26 cellular contexts compared by ENCODE assay signal in genomic region chr9:70060148-70060882, GRCh38. TPM values are rescaled to one million over a fixed set of nuclear protein-coding genes. Genes with fewer than 3 reads are reported as not detected.
"Had no signal": no experiment of that assay in that cellular context is flagged by ENCODE, and none has a peak within 500 bp of the region (broad histone marks: within the 10 kb centered on the region; RNA-seq: fewer than 3 reads in every experiment).

No MANE protein-coding gene starts in this region.

- H3K36me3 Mint-ChIP-seq: memory B cell, type B pancreatic cell had no signal

- H3K4me1 ChIP-seq: SJSA1 had no signal

- H3K4me1 Mint-ChIP-seq: activated CD4-positive, alpha-beta memory T cell treated with anti-CD3 and anti-CD28 coated beads, Interleukin-2, amount 10 ng/mL, durations not matched to agents 7 days and 5 days; neural crest cell had no signal

- H3K27me3 Mint-ChIP-seq: dendritic cell treated with granulocyte-macrophage colony-stimulating factor and Interleukin-4, amounts not matched to agents 40 ng/mL and 50 ng/mL, for 4 days; memory B cell had no signal

- H3K4me3 ChIP-seq: cardiac muscle cell, heart left ventricle, SJSA1, thoracic aorta had no signal

- H3K36me3 ChIP-seq: cardiac muscle cell, heart left ventricle, SJSA1, thoracic aorta had no signal

- H3K9me3 Mint-ChIP-seq: activated CD4-positive, alpha-beta memory T cell treated with anti-CD3 and anti-CD28 coated beads, Interleukin-2, amount 10 ng/mL, durations not matched to agents 7 days and 5 days; activated naive CD4-positive, alpha-beta T cell treated with anti-CD3 and anti-CD28 coated beads for 36 hours; activated T-cell treated with anti-CD3 and anti-CD28 coated beads, Interleukin-2, amount 50 U/mL, for 72 hours; dendritic cell treated with granulocyte-macrophage colony-stimulating factor and Interleukin-4, amounts not matched to agents 40 ng/mL and 50 ng/mL, for 4 days; memory B cell; neural crest cell; type B pancreatic cell had no signal

- H3K4me3 Mint-ChIP-seq: activated CD4-positive, alpha-beta memory T cell treated with anti-CD3 and anti-CD28 coated beads, Interleukin-2, amount 10 ng/mL, durations not matched to agents 7 days and 5 days; activated naive CD4-positive, alpha-beta T cell treated with anti-CD3 and anti-CD28 coated beads for 36 hours; activated T-cell treated with anti-CD3 and anti-CD28 coated beads, Interleukin-2, amount 50 U/mL, for 72 hours; dendritic cell treated with granulocyte-macrophage colony-stimulating factor and Interleukin-4, amounts not matched to agents 40 ng/mL and 50 ng/mL, for 4 days; memory B cell; neural crest cell; type B pancreatic cell had no signal

- H3K27ac Mint-ChIP-seq: activated CD4-positive, alpha-beta memory T cell treated with anti-CD3 and anti-CD28 coated beads, Interleukin-2, amount 10 ng/mL, durations not matched to agents 7 days and 5 days; activated naive CD4-positive, alpha-beta T cell treated with anti-CD3 and anti-CD28 coated beads for 36 hours; activated T-cell treated with anti-CD3 and anti-CD28 coated beads, Interleukin-2, amount 50 U/mL, for 72 hours; dendritic cell treated with granulocyte-macrophage colony-stimulating factor and Interleukin-4, amounts not matched to agents 40 ng/mL and 50 ng/mL, for 4 days; type B pancreatic cell had no signal

- H3K9me3 ChIP-seq: heart left ventricle, SJSA1, thoracic aorta had no signal

- FAIRE-seq: endometrium, frontal cortex had no signal

- ATAC-seq: heart left ventricle, sciatic nerve had no signal

- H3K27me3 ChIP-seq: cardiac muscle cell, heart left ventricle, SJSA1 had no signal

- DNase-seq: activated CD4-positive, alpha-beta memory T cell treated with anti-CD3 and anti-CD28 coated beads, Interleukin-2, amount 10 ng/mL, durations not matched to agents 7 days and 5 days; activated CD4-positive, alpha-beta T cell treated with anti-CD3 and anti-CD28 coated beads for 48 hours; activated CD4-positive, CD25-positive, alpha-beta regulatory T cell; activated effector memory CD4-positive, alpha-beta T cell treated with Interleukin-2 at 50 U/mL for 16 hours; activated naive CD4-positive, alpha-beta T cell treated with anti-CD3 and anti-CD28 coated beads for 36 hours; activated T-cell treated with anti-CD3 and anti-CD28 coated beads, Interleukin-2, amount 50 U/mL, for 72 hours; amygdala; effector CD4-positive, alpha-beta T cell; erythroblast; heart left ventricle; occipital lobe; posterior cingulate gyrus; stimulated activated CD4-positive, alpha-beta T cell treated with anti-CD3 and anti-CD28 coated beads, Interleukin-4, amount 100 ng/mL, for 1 hour; stimulated activated naive CD4-positive, alpha-beta T cell; T1000 had no signal

- H3K27ac ChIP-seq: cardiac muscle cell, SJSA1, thoracic aorta had no signal

RNA-seq across cellular contexts. Expression of gene MAMDC2, which starts 16.7 kb away (rescaled TPM):
- total RNA-seq: activated naive CD4-positive, alpha-beta T cell treated with anti-CD3 and anti-CD28 coated beads for 36 hours; activated T-cell treated with anti-CD3 and anti-CD28 coated beads, Interleukin-2, amount 50 U/mL, for 72 hours; SJSA1; T-helper 1 cell treated with Interleukin-12 subunit alpha and Interleukin-12 subunit beta and Interleukin-4 antibody, amounts not matched to agents 30 ng/mL and 1 ng/mL, for 36 hours had no signal
